8 cellular contexts compared by ENCODE assay signal in genomic region chr6:149862901-149863595, GRCh38. TPM values are rescaled to one million over a fixed set of nuclear protein-coding genes. Genes with fewer than 3 reads are reported as not detected.
DNase-seq lines count a peak whose midpoint lies in the region; ATAC-seq and TF ChIP-seq lines count a peak whose summit lies in the region.

No MANE protein-coding gene starts in this region.

- DNase-seq in EL (peak; percentile 93), LHCN-M2 (ENCODE audit: low read depth) (peak; percentile 84), T-helper 22 cell (ENCODE audit: low read depth) (peak; percentile 2), cardiac fibroblast (ENCODE audit: low read depth in 2 of 2) (peak; percentile 63 to 87), immature natural killer cell (peak; percentile 2 to 18 (median 17)), skeletal muscle cell (ENCODE audit: low read depth) (no peak)
- no peak for DNase-seq in effector CD8-positive, alpha-beta T cell (lab: John Stamatoyannopoulos, UW)

- peak overlapping the region; percentile 73 to 90 (median 84) for H3K4me3 Mint-ChIP-seq in immature natural killer cell

- H3K4me1 Mint-ChIP-seq in immature natural killer cell: peaks cover 10 to 14% of the 10 kb centered on the region in 2 donors

- no peaks in the 10 kb centered on the region for H3K9me3 Mint-ChIP-seq in immature natural killer cell

- H3K36me3 Mint-ChIP-seq in immature natural killer cell: no peaks in the 10 kb centered on the region

- peaks cover 3 to 14% (median 7%) of the 10 kb centered on the region in 3 donors for H3K27me3 Mint-ChIP-seq in immature natural killer cell (ENCODE audit: low read depth in 3 of 3)

- no peak for TF ChIP-seq CTCF in cardiac fibroblast (IDR thresholded peaks at IDR 0.05; ENCODE audit: low read depth, low read length)

- H3K27ac Mint-ChIP-seq in immature natural killer cell: peak overlapping the region in 1 of 6 donors; percentile 21

- peak; percentile 22 for ATAC-seq in GM21786 (IDR thresholded peaks at IDR 0.05; ENCODE audit: unreplicated experiment)

- peak overlapping the region; percentile 57 to 69 for H3K4me3 ChIP-seq in cardiac fibroblast (replicated peaks in 1 of 2; ENCODE audit: low read depth in 2 of 2, low read length in 2 of 2)
- peak overlapping the region; percentile 68 for H3K4me3 ChIP-seq in skeletal muscle cell (ENCODE audit: low read depth, low read length)

RNA-seq across cellular contexts. Expression of gene LRP11, which starts 1.1 kb away (rescaled TPM):
- total RNA-seq in LHCN-M2 (2014; rRNA removed): 46.6 and 50.9 TPM in 2 replicates
- 12.6 TPM for polyA plus RNA-seq in LHCN-M2 (2012)
- under 1 TPM in 2 of 3 donors, not detected in 1; 0.34 to 0.73 TPM for polyA plus RNA-seq in immature natural killer cell

RNA-seq across cellular contexts. Expression of gene RAET1E, which starts 34.9 kb away (rescaled TPM):
- total RNA-seq in LHCN-M2 (2014; rRNA removed): 1.3 and 2.8 TPM in 2 replicates
- 1.3 TPM for polyA plus RNA-seq in LHCN-M2 (2012)
- not detected for polyA plus RNA-seq in immature natural killer cell

RNA-seq across cellular contexts. Expression of gene RAET1G, which starts 59.9 kb away (rescaled TPM):
- total RNA-seq in LHCN-M2 (2014; rRNA removed): 1.2 and 1.3 TPM in 2 replicates
- polyA plus RNA-seq in LHCN-M2 (2012): 2.4 TPM
- polyA plus RNA-seq in immature natural killer cell: not detected

Comparison
In these comparisons a context has a peak if more than half of its experiments do, and no peak if none do; other contexts are left out.
1. DNase-seq: peak in EL (single experiment), LHCN-M2 (single experiment), T-helper 22 cell (single experiment), cardiac fibroblast (2 of 2) and immature natural killer cell (3 of 3); none in skeletal muscle cell (single experiment) and effector CD8-positive, alpha-beta T cell (single experiment).